Comparison of ENCODE assay signal across 8 cellular contexts in genomic region chr2:69644506-69644979, GRCh38. TPM values are rescaled to one million over a fixed set of nuclear protein-coding genes. Genes with fewer than 3 reads are reported as not detected.
DNase-seq lines count a peak whose midpoint lies in the region; ATAC-seq and TF ChIP-seq lines count a peak whose summit lies in the region.

No MANE protein-coding gene starts in this region.

- peaks cover 4% of the 10 kb centered on the region for H3K36me3 Mint-ChIP-seq in activated B cell treated with CpG ODN at 0.5 μM for 24 hours (ENCODE audit: low read depth)

- no peak for DNase-seq in H7
- no peak for DNase-seq in activated B cell treated with CpG ODN at 0.5 μM for 24 hours
- DNase-seq in cardiac septum (ENCODE audit: low spot score), result peak; percentile 76
- no peak for DNase-seq in EL
- DNase-seq in germinal center (ENCODE audit: low spot score), result no peak
- DNase-seq in SIG-M5 treated with dmso at 0.1 percent for 504 hours (lab: John Stamatoyannopoulos, UW; ENCODE audit: unreplicated experiment), result no peak

- POLR2A ChIA-PET in activated B cell treated with CpG ODN at 0.5 μM for 24 hours (lab: Charles Lee), result interaction anchor here (0.6 to 3.2 kb wide), 6 partner anchors 15 to 208 kb away, joined by 3 to 25 read pairs (median 6); partner anchors contain the start of gene NFU1

- no peaks in the 10 kb centered on the region for H3K27me3 ChIP-seq in H7 (ENCODE audit: control insufficient read depth, insufficient read depth, low read length)

- peak overlapping the region; percentile 97 for H3K4me3 Mint-ChIP-seq in activated B cell treated with CpG ODN at 0.5 μM for 24 hours

- H3K27ac Mint-ChIP-seq in activated B cell treated with CpG ODN at 0.5 μM for 24 hours, result peak overlapping the region; percentile 91

- TF ChIP-seq CTCF in activated B cell treated with CpG ODN at 0.5 μM for 24 hours (IDR thresholded peaks at IDR 0.05), result no peak

- no peaks in the 10 kb centered on the region for H3K36me3 ChIP-seq in H7 (replicated peaks; ENCODE audit: control insufficient read depth, insufficient read depth, low read length)

- intact Hi-C loops in activated B cell treated with CpG ODN at 0.5 μM for 24 hours (cut with micrococcal nuclease), result loop anchor here (1.0 to 5.0 kb wide), 5 partner anchors 185 to 1583 kb away; partner anchors contain the start of genes C2orf42, GFPT1, GMCL1 and PAIP2B
- intact Hi-C loops in cardiac septum (cut with DNase I), result loop anchor here (5.0 kb wide), 2 partner anchors 38 to 68 kb away; no protein-coding TSS in a partner anchor

- H3K4me3 ChIP-seq in H7 (ENCODE audit: insufficient read depth, low read depth, low read length) (peak overlapping the region; percentile 87), skin epidermis (peak overlapping the region; percentile 73 to 98 (median 86))

- peaks cover 45% of the 10 kb centered on the region for H3K4me1 Mint-ChIP-seq in activated B cell treated with CpG ODN at 0.5 μM for 24 hours

- peaks cover 5% of the 10 kb centered on the region for H3K9me3 Mint-ChIP-seq in activated B cell treated with CpG ODN at 0.5 μM for 24 hours

- peak overlapping the region; percentile 87 to 99 (median 97) for H3K27ac ChIP-seq in skin epidermis

- ATAC-seq in activated B cell treated with CpG ODN at 0.5 μM for 24 hours (ENCODE audit: low read depth) (no peak), HG02678 (IDR thresholded peaks at IDR 0.05; ENCODE audit: unreplicated experiment) (no peak)

- CTCF ChIA-PET in activated B cell treated with CpG ODN at 0.5 μM for 24 hours (lab: Charles Lee), result interaction anchor here (0.6 kb wide), 1 partner anchor 1583 kb away, joined by 3 read pairs; the partner anchor contains the start of gene PAIP2B

- peaks cover 60% of the 10 kb centered on the region for H3K27me3 Mint-ChIP-seq in activated B cell treated with CpG ODN at 0.5 μM for 24 hours

RNA-seq across cellular contexts. Expression of gene AAK1, which starts 1.0 kb away (rescaled TPM):
- total RNA-seq in H7 (2014; rRNA removed; shearing (Covaris generic)), result 16.2 and 26.5 TPM in 2 replicates
- total RNA-seq in activated B cell treated with CpG ODN at 0.5 μM for 24 hours (4.7 and 5.6 TPM in 2 replicates), cardiac septum (124 TPM)
